In the genomic region with DNA sequence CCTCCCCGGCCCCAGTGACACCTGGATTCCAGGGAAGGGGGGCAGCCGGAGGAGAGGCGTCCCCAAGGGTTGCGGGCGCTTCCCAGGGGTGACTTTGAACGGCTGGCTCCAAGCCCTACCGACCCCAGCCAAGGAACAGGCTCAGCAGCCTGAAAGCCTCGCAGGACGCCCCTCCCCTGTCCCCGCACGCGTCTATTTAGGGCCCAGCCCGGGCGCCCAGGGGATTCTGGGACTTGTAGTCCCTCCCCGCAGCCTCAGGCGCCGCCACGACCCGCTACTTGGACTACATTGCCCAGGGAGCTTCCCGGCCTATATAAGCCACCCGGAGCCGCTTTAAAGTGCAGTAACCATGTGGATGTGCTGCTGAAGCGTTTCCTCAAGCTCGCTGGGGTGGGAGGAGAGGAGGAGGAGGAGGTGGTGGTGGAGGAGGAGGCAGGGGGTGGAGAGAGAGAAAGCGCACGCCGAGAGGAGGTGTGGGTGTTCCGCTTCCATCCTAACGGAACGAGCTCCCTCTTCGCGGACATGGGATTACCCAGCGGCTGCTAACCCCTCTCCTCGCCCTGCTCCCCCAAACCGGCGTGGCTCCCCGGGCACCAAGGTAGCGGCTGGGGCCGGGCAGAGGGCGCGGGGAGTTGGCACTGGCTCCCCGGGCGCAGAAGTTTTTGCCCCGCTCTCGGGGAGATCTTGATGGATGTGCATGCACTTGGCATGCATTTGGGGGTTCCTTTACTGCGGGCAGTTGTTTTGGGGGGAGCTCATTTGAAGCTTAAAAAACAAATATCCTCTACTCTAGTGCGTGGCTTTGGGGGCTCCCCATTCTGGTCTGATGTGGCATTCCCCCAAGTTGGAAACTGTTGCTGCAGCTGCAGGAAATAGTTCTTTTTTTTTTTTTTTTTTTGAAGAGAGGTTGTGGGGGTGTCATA, we compare ENCODE assay signal across 8 cellular contexts. TPM values are rescaled to one million over a fixed set of nuclear protein-coding genes. Genes with fewer than 3 reads are reported as not detected.
DNase-seq lines count a peak whose midpoint lies in the region; ATAC-seq, FAIRE-seq and TF ChIP-seq lines count a peak whose summit lies in the region.

A gene (plus strand): TSS at position 341 of the 923 bp plus-strand sequence. CDS start 23,144 bp downstream, outside the sequence.

- no peak for TF ChIP-seq CTCF in AG10803 (conservative IDR thresholded peaks at IDR 0.05; ENCODE audit: low read length)
- no peak for TF ChIP-seq CTCF in kidney (IDR thresholded peaks at IDR 0.05; ENCODE audit: borderline replicate concordance, extremely low read depth, insufficient read depth)

- H3K4me3 ChIP-seq in AG10803 (ENCODE audit: low read length) (peak within 1 kb of the TSS; percentile 87), kidney (ENCODE audit: low read length in 2 of 2) (peak within 1 kb of the TSS; percentile 85 to 91)

- peak within 1 kb of the TSS; percentile 71 to 83 for H3K9ac ChIP-seq in kidney (ENCODE audit: low read length in 2 of 2)

- no peaks in the 10 kb centered on the region for H3K9me3 ChIP-seq in kidney (ENCODE audit: control insufficient read depth in 1 of 2, low read length in 2 of 2)

- H3K36me3 ChIP-seq in kidney (ENCODE audit: control insufficient read depth in 1 of 2, insufficient read depth in 2 of 2, low read length in 2 of 2): no peaks in the 10 kb centered on the region

- peak within 1 kb of the TSS; percentile 82 to 84 for H3K27ac ChIP-seq in kidney (ENCODE audit: low read depth in 2 of 2, low read length in 2 of 2)

- intact Hi-C loops in kidney (cut with DNase I): no loop called here

- peak; percentile 90 for ATAC-seq in GM19043 (IDR thresholded peaks at IDR 0.05; ENCODE audit: low read depth, unreplicated experiment)
- ATAC-seq in HG03378 (IDR thresholded peaks at IDR 0.05; ENCODE audit: unreplicated experiment): peak; percentile 91

- peak; percentile 81 for FAIRE-seq in kidney (lab: Jason Lieb, UNC)

- H3K4me1 ChIP-seq in kidney (ENCODE audit: control insufficient read depth in 1 of 2, insufficient read depth in 1 of 2, low read depth in 1 of 2, low read length in 2 of 2): peaks cover 0 to 5% of the 10 kb centered on the region in 2 donors

- peak; percentile 97 for DNase-seq in AG10803 (ENCODE audit: low read depth)
- peak; percentile 96 for DNase-seq in NCI-H460 (ENCODE audit: extremely low read depth, low read depth)
- DNase-seq in activated CD4-positive, CD25-positive, alpha-beta regulatory T cell treated with anti-CD3 and anti-CD28 coated beads, Interleukin-2, amount 50 U/mL, for 72 hours: peak; percentile 92
- DNase-seq in cerebellum (ENCODE audit: low spot score): peak; percentile 98
- DNase-seq in kidney: peak; percentile 100
- peak; percentile 99 for DNase-seq in stimulated activated CD4-positive, alpha-beta T cell treated with anti-CD3 and anti-CD28 coated beads, Interleukin-15, amount 100 ng/mL, for 24 hours

RNA-seq across cellular contexts. Expression of the gene that starts here (rescaled TPM):
- total RNA-seq in NCI-H460 (2014; rRNA removed; shearing (Covaris generic)): 41.3 and 44.9 TPM in 2 replicates
- 21.1 and 31.3 TPM in 2 replicates for polyA plus RNA-seq in NCI-H460 (2014; cell fraction: nucleus; rRNA removed)
- 632 TPM for total RNA-seq in cerebellum
- 81.2 TPM for total RNA-seq in kidney
- 30.2 TPM for polyA plus RNA-seq in kidney (ENCODE audit: insufficient read depth, low read depth, low replicate concordance)

Comparison
In these comparisons a context has a peak if more than half of its experiments do, and no peak if none do; other contexts are left out.
1. Peak in every context shown above with its lines: DNase-seq, ATAC-seq, H3K4me3 ChIP-seq and H3K27ac ChIP-seq.